ENCODE assay signal across 1 cellular context in genomic region chr2:23426284-23426905, GRCh38.
TF ChIP-seq lines count a peak whose summit lies in the region.

No MANE protein-coding gene starts in this region.

TF ChIP-seq in GM23338, 12 proteins besides CTCF, POLR2A, EP300 and RAD21 (continued from another document):
- TF ChIP-seq REST (IDR thresholded peaks at IDR 0.05; ENCODE audit: unreplicated experiment): no peak
- TF ChIP-seq EZH2 (IDR thresholded peaks at IDR 0.05; ENCODE audit: low read depth, unreplicated experiment): no peak
- TF ChIP-seq NANOG (IDR thresholded peaks at IDR 0.05; ENCODE audit: borderline replicate concordance): no peak
- no peak for TF ChIP-seq ZNF331 (CRISPR knock-in tag; IDR thresholded peaks at IDR 0.05; ENCODE audit: low read depth)
- no peak for TF ChIP-seq ZNF114 (CRISPR knock-in tag; IDR thresholded peaks at IDR 0.05)
- no peak for TF ChIP-seq ZNF462 (CRISPR knock-in tag; IDR thresholded peaks at IDR 0.05)
- TF ChIP-seq, protein P1, sequence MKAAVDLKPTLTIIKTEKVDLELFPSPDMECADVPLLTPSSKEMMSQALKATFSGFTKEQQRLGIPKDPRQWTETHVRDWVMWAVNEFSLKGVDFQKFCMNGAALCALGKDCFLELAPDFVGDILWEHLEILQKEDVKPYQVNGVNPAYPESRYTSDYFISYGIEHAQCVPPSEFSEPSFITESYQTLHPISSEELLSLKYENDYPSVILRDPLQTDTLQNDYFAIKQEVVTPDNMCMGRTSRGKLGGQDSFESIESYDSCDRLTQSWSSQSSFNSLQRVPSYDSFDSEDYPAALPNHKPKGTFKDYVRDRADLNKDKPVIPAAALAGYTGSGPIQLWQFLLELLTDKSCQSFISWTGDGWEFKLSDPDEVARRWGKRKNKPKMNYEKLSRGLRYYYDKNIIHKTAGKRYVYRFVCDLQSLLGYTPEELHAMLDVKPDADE (IDR thresholded peaks at IDR 0.05): no peak
- TF ChIP-seq CREB1 (CRISPR knock-in tag; IDR thresholded peaks at IDR 0.05; ENCODE audit: low read depth): no peak
- TF ChIP-seq JUNB (IDR thresholded peaks at IDR 0.05; ENCODE audit: unreplicated experiment): no peak
